In the genomic region with DNA sequence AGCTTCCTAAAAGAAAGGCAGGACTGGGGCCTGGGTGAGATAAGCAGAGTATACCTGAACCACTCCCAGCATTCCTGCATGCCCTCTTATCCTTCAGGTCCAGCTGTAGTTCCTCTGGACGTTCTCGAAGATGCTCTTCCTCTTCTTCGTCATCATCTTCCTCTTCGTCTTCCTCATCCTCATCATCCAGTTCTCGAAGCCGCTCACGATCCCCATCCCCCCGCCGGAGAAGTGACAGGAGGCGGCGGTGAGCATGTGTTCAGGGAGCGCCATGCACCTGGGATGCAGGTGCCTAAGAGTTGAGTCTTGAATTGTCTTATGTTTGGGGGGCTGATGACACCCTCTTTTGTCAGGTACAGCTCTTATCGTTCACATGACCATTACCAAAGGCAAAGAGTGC, we compare ENCODE assay signal across 1 cellular context.
TF ChIP-seq lines count a peak whose summit lies in the region.

No MANE protein-coding gene starts in this region.

TF ChIP-seq in WTC11, 78 proteins besides CTCF, POLR2A, EP300 and RAD21:
- TF ChIP-seq ZBTB21 (CRISPR knock-in tag; IDR thresholded peaks at IDR 0.05; ENCODE audit: borderline replicate concordance), result no peak
- no peak for TF ChIP-seq FOXJ3 (CRISPR knock-in tag; IDR thresholded peaks at IDR 0.05; ENCODE audit: borderline replicate concordance)
- no peak for TF ChIP-seq RELA (CRISPR knock-in tag; IDR thresholded peaks at IDR 0.05; ENCODE audit: borderline replicate concordance)
- no peak for TF ChIP-seq GABPB1 (CRISPR knock-in tag; IDR thresholded peaks at IDR 0.05)
- TF ChIP-seq KAT7 (CRISPR knock-in tag; IDR thresholded peaks at IDR 0.05; ENCODE audit: borderline replicate concordance), result no peak
- no peak for TF ChIP-seq EMX1 (CRISPR knock-in tag; IDR thresholded peaks at IDR 0.05)
- no peak for TF ChIP-seq GRHL2 (CRISPR knock-in tag; IDR thresholded peaks at IDR 0.05; ENCODE audit: insufficient replicate concordance, severe bottlenecking)
- TF ChIP-seq ZMAT4 (CRISPR knock-in tag; IDR thresholded peaks at IDR 0.05), result no peak
- TF ChIP-seq USF1 (CRISPR knock-in tag; IDR thresholded peaks at IDR 0.05), result no peak
- no peak for TF ChIP-seq ZNF263 (CRISPR knock-in tag; IDR thresholded peaks at IDR 0.05; ENCODE audit: low read depth)
- TF ChIP-seq MYBL2 (CRISPR knock-in tag; IDR thresholded peaks at IDR 0.05), result no peak
- TF ChIP-seq MLX (CRISPR knock-in tag; IDR thresholded peaks at IDR 0.05), result no peak
- TF ChIP-seq NFYB (CRISPR knock-in tag; conservative IDR thresholded peaks at IDR 0.05; ENCODE audit: low read depth), result no peak
- TF ChIP-seq IRF2 (CRISPR knock-in tag; IDR thresholded peaks at IDR 0.05; ENCODE audit: borderline replicate concordance, low read depth), result no peak
- TF ChIP-seq AFF4 (CRISPR knock-in tag; IDR thresholded peaks at IDR 0.05; ENCODE audit: borderline replicate concordance), result no peak
- TF ChIP-seq, protein P1, sequence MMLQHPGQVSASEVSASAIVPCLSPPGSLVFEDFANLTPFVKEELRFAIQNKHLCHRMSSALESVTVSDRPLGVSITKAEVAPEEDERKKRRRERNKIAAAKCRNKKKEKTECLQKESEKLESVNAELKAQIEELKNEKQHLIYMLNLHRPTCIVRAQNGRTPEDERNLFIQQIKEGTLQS (CRISPR knock-in tag; conservative IDR thresholded peaks at IDR 0.05), result no peak
- TF ChIP-seq, protein P2, sequence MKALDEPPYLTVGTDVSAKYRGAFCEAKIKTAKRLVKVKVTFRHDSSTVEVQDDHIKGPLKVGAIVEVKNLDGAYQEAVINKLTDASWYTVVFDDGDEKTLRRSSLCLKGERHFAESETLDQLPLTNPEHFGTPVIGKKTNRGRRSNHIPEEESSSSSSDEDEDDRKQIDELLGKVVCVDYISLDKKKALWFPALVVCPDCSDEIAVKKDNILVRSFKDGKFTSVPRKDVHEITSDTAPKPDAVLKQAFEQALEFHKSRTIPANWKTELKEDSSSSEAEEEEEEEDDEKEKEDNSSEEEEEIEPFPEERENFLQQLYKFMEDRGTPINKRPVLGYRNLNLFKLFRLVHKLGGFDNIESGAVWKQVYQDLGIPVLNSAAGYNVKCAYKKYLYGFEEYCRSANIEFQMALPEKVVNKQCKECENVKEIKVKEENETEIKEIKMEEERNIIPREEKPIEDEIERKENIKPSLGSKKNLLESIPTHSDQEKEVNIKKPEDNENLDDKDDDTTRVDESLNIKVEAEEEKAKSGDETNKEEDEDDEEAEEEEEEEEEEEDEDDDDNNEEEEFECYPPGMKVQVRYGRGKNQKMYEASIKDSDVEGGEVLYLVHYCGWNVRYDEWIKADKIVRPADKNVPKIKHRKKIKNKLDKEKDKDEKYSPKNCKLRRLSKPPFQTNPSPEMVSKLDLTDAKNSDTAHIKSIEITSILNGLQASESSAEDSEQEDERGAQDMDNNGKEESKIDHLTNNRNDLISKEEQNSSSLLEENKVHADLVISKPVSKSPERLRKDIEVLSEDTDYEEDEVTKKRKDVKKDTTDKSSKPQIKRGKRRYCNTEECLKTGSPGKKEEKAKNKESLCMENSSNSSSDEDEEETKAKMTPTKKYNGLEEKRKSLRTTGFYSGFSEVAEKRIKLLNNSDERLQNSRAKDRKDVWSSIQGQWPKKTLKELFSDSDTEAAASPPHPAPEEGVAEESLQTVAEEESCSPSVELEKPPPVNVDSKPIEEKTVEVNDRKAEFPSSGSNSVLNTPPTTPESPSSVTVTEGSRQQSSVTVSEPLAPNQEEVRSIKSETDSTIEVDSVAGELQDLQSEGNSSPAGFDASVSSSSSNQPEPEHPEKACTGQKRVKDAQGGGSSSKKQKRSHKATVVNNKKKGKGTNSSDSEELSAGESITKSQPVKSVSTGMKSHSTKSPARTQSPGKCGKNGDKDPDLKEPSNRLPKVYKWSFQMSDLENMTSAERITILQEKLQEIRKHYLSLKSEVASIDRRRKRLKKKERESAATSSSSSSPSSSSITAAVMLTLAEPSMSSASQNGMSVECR (CRISPR knock-in tag; IDR thresholded peaks at IDR 0.05; ENCODE audit: borderline replicate concordance), result no peak
- no peak for TF ChIP-seq SMAD4 (CRISPR knock-in tag; IDR thresholded peaks at IDR 0.05)
